Comparison of ENCODE assay signal across 11 cellular contexts in genomic region chr10:12635127-12635541, GRCh38.
DNase-seq lines count a peak whose midpoint lies in the region; ATAC-seq, FAIRE-seq and TF ChIP-seq lines count a peak whose summit lies in the region.
"Had no signal": no experiment of that assay in that cellular context is flagged by ENCODE, and none has a peak within 500 bp of the region (broad histone marks: within the 10 kb centered on the region; RNA-seq: fewer than 3 reads in every experiment).

No MANE protein-coding gene starts in this region.

- H3K4me3 Mint-ChIP-seq in HFFc6 = peak overlapping the region; percentile 16; the same call in 1 of the 2 replicates
- H3K4me3 Mint-ChIP-seq: mesothelial cell of epicardium had no signal

- peak overlapping the region; percentile 65 to 87 for H3K27ac ChIP-seq in A549
- H3K27ac ChIP-seq in stomach = no peak overlapping the region

- H3K36me3 ChIP-seq in stomach = no peaks in the 10 kb centered on the region

- peaks cover 6% of the 10 kb centered on the region for H3K27me3 Mint-ChIP-seq in HFFc6 (ENCODE audit: insufficient read depth)

- H3K36me3 Mint-ChIP-seq in HFFc6 (ENCODE audit: low read depth) = no peaks in the 10 kb centered on the region; the same call in none of the 2 replicates
- H3K36me3 Mint-ChIP-seq: mesothelial cell of epicardium had no signal

- H3K9me3 ChIP-seq in A549 (no peaks in the 10 kb centered on the region), stomach (no peaks in the 10 kb centered on the region)

- POLR2A ChIA-PET in A549 (lab: Yijun Ruan, JAX) = no interaction called here

- ATAC-seq in A549 (peak; percentile 26 to 51; a peak in 4 of 6 replicates), GM21526 (IDR thresholded peaks at IDR 0.05; ENCODE audit: low FRiP score, unreplicated experiment) (no peak), HG03442 (IDR thresholded peaks at IDR 0.05; ENCODE audit: unreplicated experiment) (no peak), HG03378 (IDR thresholded peaks at IDR 0.05; ENCODE audit: unreplicated experiment) (no peak)

- TF ChIP-seq EP300 in A549 (IDR thresholded peaks at IDR 0.05) = no peak
- TF ChIP-seq EP300 in stomach (IDR thresholded peaks at IDR 0.05) = no peak

- no peak for TF ChIP-seq RAD21 in A549 (conservative IDR thresholded peaks at IDR 0.05 in 1 of 2, IDR thresholded peaks at IDR 0.05 in 1 of 2)

- peaks cover 28% of the 10 kb centered on the region for H3K9me3 Mint-ChIP-seq in HFFc6

- H3K27me3 ChIP-seq in stomach = no peaks in the 10 kb centered on the region

- no peak overlapping the region for H3K27ac Mint-ChIP-seq in HFFc6
- H3K27ac Mint-ChIP-seq: mesothelial cell of epicardium had no signal

- 13% methylated on average over 10 of the region's 10 CpGs for WGBS in A549 (ENCODE audit: missing lambda C conversion rate)
- WGBS in stomach, 5 donors = 66 to 81% (median 74%) methylated on average over 10 of the region's 10 CpGs

- H3K4me3 ChIP-seq in A549 = 0 out of 3 replicates have a peak overlapping the region, but pooled peaks have one; percentile 6
- no peak overlapping the region for H3K4me3 ChIP-seq in stomach

- TF ChIP-seq CTCF in A549 (IDR thresholded peaks at IDR 0.05) (no peak), HFFc6 (IDR thresholded peaks at IDR 0.05) (no peak), stomach (IDR thresholded peaks at IDR 0.05) (no peak)

- intact Hi-C loops in stomach (cut with DNase I; ENCODE audit: low total_unique reads) = no loop called here

- no peak for FAIRE-seq in A549 (lab: Jason Lieb, UNC)

- CTCF ChIA-PET in A549 (lab: Yijun Ruan, JAX) = interaction anchor here (1.2 to 3.3 kb wide), 4 partner anchors 21 to 372 kb away, joined by 3 to 13 read pairs (median 8); no protein-coding TSS in a partner anchor

- H3K4me2 ChIP-seq in A549 = peak overlapping the region; percentile 82

- peaks cover 67% of the 10 kb centered on the region for H3K4me1 ChIP-seq in A549
- peaks cover 0 to 17% (median 8%) of the 10 kb centered on the region in 4 donors for H3K4me1 ChIP-seq in stomach

- DNase-seq in A549 (ENCODE audit: low read depth in 1 of 2, low spot score in 1 of 2) (peak; percentile 32 to 82), HFFc6 (no peak), kidney tubule cell (ENCODE audit: low spot score) (peak; percentile 45), stomach (no peak)
- peak; percentile 47 to 56 for DNase-seq in activated T-cell treated with anti-CD3 and anti-CD28 coated beads, Interleukin-2, amount 50 U/mL, for 48 hours
- DNase-seq: effector CD4-positive, alpha-beta T cell; hippocampal formation had no signal

- 0 out of 2 replicates have a peak, but pooled peaks cover 10% of the 10 kb centered on the region for H3K4me1 Mint-ChIP-seq in HFFc6 (ENCODE audit: low read depth)
- H3K4me1 Mint-ChIP-seq: mesothelial cell of epicardium had no signal

- TF ChIP-seq POLR2A in A549 (IDR thresholded peaks at IDR 0.05; ENCODE audit: low read length) (no peak), stomach (IDR thresholded peaks at IDR 0.05) (no peak)

TF ChIP-seq in A549, 52 proteins besides CTCF, POLR2A, EP300 and RAD21:
- TF ChIP-seq CBX2 (IDR thresholded peaks at IDR 0.05; ENCODE audit: borderline replicate concordance, low read depth) = no peak
- TF ChIP-seq FOSL2 (IDR thresholded peaks at IDR 0.05) = no peak
- TF ChIP-seq FOSL2 (CRISPR knock-in tag; IDR thresholded peaks at IDR 0.05) = peak; percentile 57
- TF ChIP-seq KDM1A (IDR thresholded peaks at IDR 0.05; ENCODE audit: low read depth) = no peak
- TF ChIP-seq, protein P1, sequence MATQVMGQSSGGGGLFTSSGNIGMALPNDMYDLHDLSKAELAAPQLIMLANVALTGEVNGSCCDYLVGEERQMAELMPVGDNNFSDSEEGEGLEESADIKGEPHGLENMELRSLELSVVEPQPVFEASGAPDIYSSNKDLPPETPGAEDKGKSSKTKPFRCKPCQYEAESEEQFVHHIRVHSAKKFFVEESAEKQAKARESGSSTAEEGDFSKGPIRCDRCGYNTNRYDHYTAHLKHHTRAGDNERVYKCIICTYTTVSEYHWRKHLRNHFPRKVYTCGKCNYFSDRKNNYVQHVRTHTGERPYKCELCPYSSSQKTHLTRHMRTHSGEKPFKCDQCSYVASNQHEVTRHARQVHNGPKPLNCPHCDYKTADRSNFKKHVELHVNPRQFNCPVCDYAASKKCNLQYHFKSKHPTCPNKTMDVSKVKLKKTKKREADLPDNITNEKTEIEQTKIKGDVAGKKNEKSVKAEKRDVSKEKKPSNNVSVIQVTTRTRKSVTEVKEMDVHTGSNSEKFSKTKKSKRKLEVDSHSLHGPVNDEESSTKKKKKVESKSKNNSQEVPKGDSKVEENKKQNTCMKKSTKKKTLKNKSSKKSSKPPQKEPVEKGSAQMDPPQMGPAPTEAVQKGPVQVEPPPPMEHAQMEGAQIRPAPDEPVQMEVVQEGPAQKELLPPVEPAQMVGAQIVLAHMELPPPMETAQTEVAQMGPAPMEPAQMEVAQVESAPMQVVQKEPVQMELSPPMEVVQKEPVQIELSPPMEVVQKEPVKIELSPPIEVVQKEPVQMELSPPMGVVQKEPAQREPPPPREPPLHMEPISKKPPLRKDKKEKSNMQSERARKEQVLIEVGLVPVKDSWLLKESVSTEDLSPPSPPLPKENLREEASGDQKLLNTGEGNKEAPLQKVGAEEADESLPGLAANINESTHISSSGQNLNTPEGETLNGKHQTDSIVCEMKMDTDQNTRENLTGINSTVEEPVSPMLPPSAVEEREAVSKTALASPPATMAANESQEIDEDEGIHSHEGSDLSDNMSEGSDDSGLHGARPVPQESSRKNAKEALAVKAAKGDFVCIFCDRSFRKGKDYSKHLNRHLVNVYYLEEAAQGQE (IDR thresholded peaks at IDR 0.05) = no peak

Comparison
In these comparisons a context has a peak if more than half of its experiments do, and no peak if none do; other contexts are left out.
1. ATAC-seq: peak in A549 (2 of 2); none in GM21526 (single experiment), HG03442 (single experiment) and HG03378 (single experiment).
2. DNase-seq: peak in A549 (2 of 2), activated T-cell treated with anti-CD3 and anti-CD28 coated beads, Interleukin-2, amount 50 U/mL, for 48 hours (2 of 2) and kidney tubule cell (single experiment); none in HFFc6 (single experiment) and stomach (single experiment).
3. H3K27ac ChIP-seq: peak in A549 (2 of 2); none in stomach (0 of 5).